In the genomic region with DNA sequence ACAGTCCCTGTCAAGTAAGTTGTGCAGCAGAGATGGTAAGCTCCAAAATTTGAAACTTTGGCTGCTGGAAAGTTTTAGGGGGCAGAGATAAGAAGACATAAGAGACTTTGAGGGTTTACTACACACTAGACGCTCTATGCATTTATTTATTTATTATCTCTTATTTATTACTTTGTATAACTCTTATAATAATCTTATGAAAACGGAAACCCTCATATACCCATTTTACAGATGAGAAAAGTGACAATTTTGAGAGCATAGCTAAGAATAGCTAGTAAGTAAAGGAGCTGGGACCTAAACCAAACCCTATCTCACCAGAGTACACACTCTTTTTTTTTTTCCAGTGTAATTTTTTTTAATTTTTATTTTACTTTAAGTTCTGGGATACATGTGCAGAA, we compare ENCODE assay signal across 28 cellular contexts.
DNase-seq lines count a peak whose midpoint lies in the region; ATAC-seq and TF ChIP-seq lines count a peak whose summit lies in the region.
"Had no signal": no experiment of that assay in that cellular context is flagged by ENCODE, and none has a peak within 500 bp of the region (broad histone marks: within the 10 kb centered on the region; RNA-seq: fewer than 3 reads in every experiment).

No MANE protein-coding gene starts in this region.

- 81% methylated on average over 2 of the region's 2 CpGs for WGBS in hepatocyte (ENCODE audit: low lambda C conversion rate, missing lambda C conversion rate)
- WGBS in trophoblast cell (ENCODE audit: extremely low coverage, insufficient coverage, insufficient read length), result no CpG with 5 or more reads among the region's 2 CpGs

- H2AFZ ChIP-seq in hepatocyte (no peak overlapping the region), trophoblast cell (ENCODE audit: insufficient read depth, low read length, poor library complexity) (no peak overlapping the region)

- no peak overlapping the region for H4K8ac ChIP-seq in trophoblast cell (ENCODE audit: low read depth, low read length)

- ATAC-seq in HG03442 (IDR thresholded peaks at IDR 0.05; ENCODE audit: unreplicated experiment), result no peak
- ATAC-seq: activated T-cell treated with anti-CD3 and anti-CD28 coated beads, Interleukin-2, amount 50 U/mL, for 4 hours; T-cell had no signal

- intact Hi-C loops in Caco-2 (cut with micrococcal nuclease; ENCODE audit: unreplicated experiment), result loop anchor here (5.0 kb wide), 1 partner anchor 147 kb away; no protein-coding TSS in a partner anchor

- no peak for TF ChIP-seq CTCF in Caco-2 (IDR thresholded peaks at IDR 0.05; ENCODE audit: insufficient read depth in 1 of 2, low read depth in 1 of 2, low read length in 1 of 2, severe bottlenecking in 1 of 2, unreplicated experiment in 1 of 2)
- TF ChIP-seq CTCF in hepatocyte (IDR thresholded peaks at IDR 0.05; ENCODE audit: poor library complexity), result no peak

- no peaks in the 10 kb centered on the region for H3K27me3 ChIP-seq in Caco-2 (replicated peaks; ENCODE audit: control insufficient read depth, insufficient read depth, low read length)
- H3K27me3 ChIP-seq in SJSA1 (replicated peaks), result no peaks in the 10 kb centered on the region
- no peaks in the 10 kb centered on the region for H3K27me3 ChIP-seq in hepatocyte
- no peaks in the 10 kb centered on the region for H3K27me3 ChIP-seq in trophoblast cell (ENCODE audit: insufficient read depth, low read length)
- H3K27me3 ChIP-seq: sigmoid colon, transverse colon had no signal

- POLR2A ChIA-PET in Caco-2 (lab: Charles Lee), result no interaction called here

- no peak for DNase-seq in Caco-2
- DNase-seq in SJSA1 (ENCODE audit: low read depth in 1 of 2, low spot score in 2 of 2), result no peak
- no peak for DNase-seq in hepatocyte (ENCODE audit: low spot score)
- no peak for DNase-seq in trophoblast cell
- DNase-seq in HPDE6-E6E7 (ENCODE audit: extremely low spot score), result no peak
- DNase-seq in activated CD4-positive, alpha-beta T cell treated with anti-CD3 and anti-CD28 coated beads for 48 hours, result no peak
- no peak for DNase-seq in stimulated activated CD4-positive, alpha-beta T cell treated with anti-CD3 and anti-CD28 coated beads, Interleukin-4, amount 100 ng/mL, for 24 hours
- DNase-seq: activated B cell treated with CpG ODN at 0.5 μM for 24 hours; activated CD4-positive, alpha-beta T cell treated with anti-CD3 and anti-CD28 coated beads, Interleukin-2, amount 50 U/mL, for 1 hour; activated gamma-delta T cell treated with Interleukin-2 at 50 U/mL for 16 hours; activated naive CD8-positive, alpha-beta T cell treated with anti-CD3 and anti-CD28 coated beads, Interleukin-2, amount 10 ng/mL, durations not matched to agents 7 days and 5 days; activated T-cell treated with anti-CD3 and anti-CD28 coated beads, Interleukin-2, amount 50 U/mL, for 4 hours; Calu3; cerebellar nuclear complex; DMS79 treated with DMSO at 0.1 percent for 48 hours; GDM1; mammary epithelial cell; NCI-H1092; NCI-H1694 treated with DMSO at 0.1 percent for 48 hours; NCI-H446 treated with DMSO at 0.1 percent for 48 hours; NCI-H774; sigmoid colon; stimulated activated CD4-positive, alpha-beta T cell treated with anti-CD3 and anti-CD28 coated beads, Interleukin-4, amount 100 ng/mL, for 4 hours; T-cell; transverse colon had no signal

- no peaks in the 10 kb centered on the region for H3K9me3 Mint-ChIP-seq in Caco-2 (ENCODE audit: unreplicated experiment)
- H3K9me3 Mint-ChIP-seq: activated B cell treated with CpG ODN at 0.5 μM for 24 hours; activated naive CD8-positive, alpha-beta T cell treated with anti-CD3 and anti-CD28 coated beads, Interleukin-2, amount 10 ng/mL, durations not matched to agents 7 days and 5 days; activated T-cell treated with anti-CD3 and anti-CD28 coated beads, Interleukin-2, amount 50 U/mL, for 4 hours; T-cell had no signal

- peak overlapping the region; percentile 46 for H4K91ac ChIP-seq in trophoblast cell (ENCODE audit: low read depth, low read length)

- H3K36me3 ChIP-seq in Caco-2 (ENCODE audit: control insufficient read depth, insufficient read depth, low read length) (no peaks in the 10 kb centered on the region), SJSA1 (no peaks in the 10 kb centered on the region), hepatocyte (replicated peaks; ENCODE audit: insufficient read depth, low read depth) (no peaks in the 10 kb centered on the region), trophoblast cell (ENCODE audit: control insufficient read depth in 1 of 2, insufficient read depth in 2 of 2, low read length in 2 of 2) (no peaks in the 10 kb centered on the region)
- H3K36me3 ChIP-seq: prostate gland, sigmoid colon, transverse colon had no signal

- H3K4ac ChIP-seq in trophoblast cell (ENCODE audit: low read depth, low read length), result no peak overlapping the region

- no peak overlapping the region for H3K14ac ChIP-seq in trophoblast cell (ENCODE audit: low read length)

- no peaks in the 10 kb centered on the region for H3K79me2 ChIP-seq in hepatocyte
- H3K79me2 ChIP-seq in trophoblast cell (ENCODE audit: control insufficient read depth, insufficient read depth, low read length, poor library complexity), result no peaks in the 10 kb centered on the region

- H4K20me1 ChIP-seq in hepatocyte (ENCODE audit: insufficient read depth, poor library complexity, severe bottlenecking), result no peaks in the 10 kb centered on the region

- H3K4me3 ChIP-seq in Caco-2 (ENCODE audit: low read depth, low read length) (no peak overlapping the region), SJSA1 (no peak overlapping the region), hepatocyte (no peak overlapping the region), trophoblast cell (ENCODE audit: low read depth, low read length) (no peak overlapping the region)
- H3K4me3 ChIP-seq: prostate gland, sigmoid colon, transverse colon had no signal

- no peak overlapping the region for H3K9ac ChIP-seq in trophoblast cell (ENCODE audit: low read length)

- H3K27ac ChIP-seq in SJSA1 (peak overlapping the region; percentile 71), hepatocyte (peak overlapping the region; percentile 89), trophoblast cell (ENCODE audit: low read depth, low read length) (no peak overlapping the region)
- H3K27ac ChIP-seq: C4-2B, prostate gland had no signal

- no peak overlapping the region for H2BK5ac ChIP-seq in trophoblast cell (ENCODE audit: low read depth, low read length, poor library complexity)

- no peak overlapping the region for H3K23ac ChIP-seq in trophoblast cell (ENCODE audit: low read length)

- CTCF ChIA-PET in Caco-2 (lab: Charles Lee), result no interaction called here

- H3K4me3 Mint-ChIP-seq in Caco-2 (ENCODE audit: unreplicated experiment), result no peak overlapping the region
- H3K4me3 Mint-ChIP-seq: activated B cell treated with CpG ODN at 0.5 μM for 24 hours; activated naive CD8-positive, alpha-beta T cell treated with anti-CD3 and anti-CD28 coated beads, Interleukin-2, amount 10 ng/mL, durations not matched to agents 7 days and 5 days; activated T-cell treated with anti-CD3 and anti-CD28 coated beads, Interleukin-2, amount 50 U/mL, for 4 hours; T-cell had no signal

- H2AK5ac ChIP-seq in trophoblast cell (ENCODE audit: low read length), result no peak overlapping the region

- no peaks in the 10 kb centered on the region for H3K27me3 Mint-ChIP-seq in Caco-2 (ENCODE audit: insufficient read depth, unreplicated experiment)
- H3K27me3 Mint-ChIP-seq: activated naive CD8-positive, alpha-beta T cell treated with anti-CD3 and anti-CD28 coated beads, Interleukin-2, amount 10 ng/mL, durations not matched to agents 7 days and 5 days had no signal

- H3K4me2 ChIP-seq in hepatocyte (peak overlapping the region; percentile 41), trophoblast cell (ENCODE audit: low read length) (no peak overlapping the region)

- H4K12ac ChIP-seq in trophoblast cell (ENCODE audit: low read depth, low read length), result no peak overlapping the region

- H3K4me1 Mint-ChIP-seq in Caco-2 (ENCODE audit: low read depth, unreplicated experiment), result peaks cover 47% of the 10 kb centered on the region
- H3K4me1 Mint-ChIP-seq: activated B cell treated with CpG ODN at 0.5 μM for 24 hours; activated naive CD8-positive, alpha-beta T cell treated with anti-CD3 and anti-CD28 coated beads, Interleukin-2, amount 10 ng/mL, durations not matched to agents 7 days and 5 days; T-cell had no signal

- no TSS peak for BruUV-seq in Caco-2 (replicated peaks; lab: Mats Ljungman, UMichigan)

- H3K9me3 ChIP-seq in Caco-2 (no peaks in the 10 kb centered on the region), SJSA1 (replicated peaks) (no peaks in the 10 kb centered on the region), hepatocyte (ENCODE audit: low read depth) (no peaks in the 10 kb centered on the region), trophoblast cell (ENCODE audit: insufficient read depth, low read depth, low read length) (no peaks in the 10 kb centered on the region)
- H3K9me3 ChIP-seq: prostate gland, sigmoid colon, transverse colon had no signal

- peaks cover 4% of the 10 kb centered on the region for H3K36me3 Mint-ChIP-seq in Caco-2 (ENCODE audit: insufficient read depth, unreplicated experiment)
- H3K36me3 Mint-ChIP-seq: activated naive CD8-positive, alpha-beta T cell treated with anti-CD3 and anti-CD28 coated beads, Interleukin-2, amount 10 ng/mL, durations not matched to agents 7 days and 5 days; T-cell had no signal

- H3K4me1 ChIP-seq in Caco-2, result peaks cover 66% of the 10 kb centered on the region
- H3K4me1 ChIP-seq in SJSA1 (replicated peaks), result peaks cover 92% of the 10 kb centered on the region
- H3K4me1 ChIP-seq in hepatocyte (ENCODE audit: insufficient read depth), result peaks cover 54% of the 10 kb centered on the region
- peaks cover 24 to 26% of the 10 kb centered on the region in 2 experiments for H3K4me1 ChIP-seq in trophoblast cell (ENCODE audit: control insufficient read depth in 1 of 2, insufficient read depth in 2 of 2, low read length in 2 of 2)
- H3K4me1 ChIP-seq: prostate gland had no signal

- H3K79me1 ChIP-seq in trophoblast cell (ENCODE audit: low read length), result peaks cover 8% of the 10 kb centered on the region

- H2BK120ac ChIP-seq in trophoblast cell (ENCODE audit: insufficient read depth, low read length, poor library complexity), result no peak overlapping the region

- H3K27ac Mint-ChIP-seq in Caco-2 (ENCODE audit: unreplicated experiment), result peak overlapping the region; percentile 80
- H3K27ac Mint-ChIP-seq: activated B cell treated with CpG ODN at 0.5 μM for 24 hours; activated naive CD8-positive, alpha-beta T cell treated with anti-CD3 and anti-CD28 coated beads, Interleukin-2, amount 10 ng/mL, durations not matched to agents 7 days and 5 days; T-cell had no signal

- H2BK12ac ChIP-seq in trophoblast cell (ENCODE audit: low read length), result no peak overlapping the region

- H3K9me2 ChIP-seq in hepatocyte (replicated peaks; ENCODE audit: insufficient read depth), result no peaks in the 10 kb centered on the region

- H3K18ac ChIP-seq in trophoblast cell (ENCODE audit: low read length), result no peak overlapping the region
